14 cellular contexts compared by ENCODE assay signal in genomic region chr2:55954306-55955035, GRCh38. TPM values are rescaled to one million over a fixed set of nuclear protein-coding genes. Genes with fewer than 3 reads are reported as not detected.
DNase-seq lines count a peak whose midpoint lies in the region; TF ChIP-seq lines count a peak whose summit lies in the region.
"Had no signal": no experiment of that assay in that cellular context is flagged by ENCODE, and none has a peak within 500 bp of the region (broad histone marks: within the 10 kb centered on the region; RNA-seq: fewer than 3 reads in every experiment).

No MANE protein-coding gene starts in this region.

- peaks cover 1% of the 10 kb centered on the region for H3K27me3 Mint-ChIP-seq in glutamatergic neuron (ENCODE audit: unreplicated experiment)

- peaks cover 7% of the 10 kb centered on the region for H3K4me1 Mint-ChIP-seq in glutamatergic neuron (ENCODE audit: low read depth, unreplicated experiment)
- H3K4me1 Mint-ChIP-seq: stimulated activated naive CD8-positive, alpha-beta T cell treated with anti-CD3 and anti-CD28 coated beads, Interleukin-15, amount 100 ng/mL, for 72 hours; T-helper 17 cell had no signal

- DNase-seq in H4 (ENCODE audit: low spot score) (peak; percentile 33), astrocyte of the cerebellum (ENCODE audit: low read depth) (peak; percentile 65), glutamatergic neuron (no peak), stromal cell of bone marrow (ENCODE audit: low read depth) (peak; percentile 79), hippocampal formation (lab: John Stamatoyannopoulos, UW) (no peak), NCI-H2171 (lab: John Stamatoyannopoulos, UW) (no peak)
- no peak for DNase-seq in activated naive CD4-positive, alpha-beta T cell (lab: John Stamatoyannopoulos, UW)
- DNase-seq: activated CD4-positive, alpha-beta T cell treated with anti-CD3 and anti-CD28 coated beads for 48 hours; brain microvascular endothelial cell; NCI-H1105 treated with DMSO at 0.1 percent for 48 hours; NCI-H345; stimulated activated naive CD8-positive, alpha-beta T cell treated with anti-CD3 and anti-CD28 coated beads, Interleukin-15, amount 100 ng/mL, for 72 hours; T-helper 17 cell had no signal

- TF ChIP-seq CTCF in astrocyte of the cerebellum (IDR thresholded peaks at IDR 0.05; ENCODE audit: low read depth, low read length, missing control alignments): no peak
- TF ChIP-seq CTCF in glutamatergic neuron (IDR thresholded peaks at IDR 0.05; ENCODE audit: partially characterized antibody, unreplicated experiment): no peak

- peaks cover 2% of the 10 kb centered on the region for H3K9me3 Mint-ChIP-seq in glutamatergic neuron (ENCODE audit: unreplicated experiment)
- H3K9me3 Mint-ChIP-seq: activated T-helper 1 cell treated with anti-CD3 and anti-CD28 coated beads, Interleukin-12 subunit alpha, Interleukin-12 subunit beta, Interleukin-2, Interleukin-4 antibody, amounts not matched to agents 30 ng/mL and 10 ng/mL and 1 ng/mL, durations not matched to agents 14 hours and 24 hours and 36 hours; stimulated activated naive CD8-positive, alpha-beta T cell treated with anti-CD3 and anti-CD28 coated beads, Interleukin-15, amount 100 ng/mL, for 72 hours had no signal

- peak overlapping the region; percentile 34 for H3K4me3 Mint-ChIP-seq in glutamatergic neuron (ENCODE audit: unreplicated experiment)
- H3K4me3 Mint-ChIP-seq: activated T-helper 1 cell treated with anti-CD3 and anti-CD28 coated beads, Interleukin-12 subunit alpha, Interleukin-12 subunit beta, Interleukin-2, Interleukin-4 antibody, amounts not matched to agents 30 ng/mL and 10 ng/mL and 1 ng/mL, durations not matched to agents 14 hours and 24 hours and 36 hours; stimulated activated naive CD8-positive, alpha-beta T cell treated with anti-CD3 and anti-CD28 coated beads, Interleukin-15, amount 100 ng/mL, for 72 hours; T-helper 17 cell had no signal

- H3K27ac Mint-ChIP-seq in glutamatergic neuron (ENCODE audit: unreplicated experiment): no peak overlapping the region
- H3K27ac Mint-ChIP-seq: activated T-helper 1 cell treated with anti-CD3 and anti-CD28 coated beads, Interleukin-12 subunit alpha, Interleukin-12 subunit beta, Interleukin-2, Interleukin-4 antibody, amounts not matched to agents 30 ng/mL and 10 ng/mL and 1 ng/mL, durations not matched to agents 14 hours and 24 hours and 36 hours; stimulated activated naive CD8-positive, alpha-beta T cell treated with anti-CD3 and anti-CD28 coated beads, Interleukin-15, amount 100 ng/mL, for 72 hours; T-helper 17 cell had no signal

- H3K4me3 ChIP-seq in astrocyte of the cerebellum (ENCODE audit: low read depth, low read length): no peak overlapping the region

- in situ Hi-C loops in astrocyte of the cerebellum (cut with HindIII; ENCODE audit: low sequenced_read_pairs): no loop called here

- no peaks in the 10 kb centered on the region for H3K36me3 Mint-ChIP-seq in glutamatergic neuron (ENCODE audit: unreplicated experiment)

RNA-seq across cellular contexts. Expression of gene EFEMP1, which starts 30.9 kb away (rescaled TPM):
- 0.51 and 2.0 TPM in 2 replicates for total RNA-seq in H4 (2014; rRNA removed; shearing (Covaris generic))
- 1.2 TPM for total RNA-seq in glutamatergic neuron (ENCODE audit: unreplicated experiment)
- total RNA-seq: activated T-helper 1 cell treated with anti-CD3 and anti-CD28 coated beads, Interleukin-12 subunit alpha, Interleukin-12 subunit beta, Interleukin-2, Interleukin-4 antibody, amounts not matched to agents 30 ng/mL and 10 ng/mL and 1 ng/mL, durations not matched to agents 14 hours and 24 hours and 36 hours; T-helper 17 cell had no signal

Comparison
In these comparisons a context has a peak if more than half of its experiments do, and no peak if none do; other contexts are left out.
1. DNase-seq: peak in H4 (single experiment), astrocyte of the cerebellum (single experiment) and stromal cell of bone marrow (single experiment); none in glutamatergic neuron (single experiment), hippocampal formation (0 of 2), NCI-H2171 (single experiment) and activated naive CD4-positive, alpha-beta T cell (0 of 4).